Comparison of ENCODE assay signal across 11 cellular contexts in the genomic region with DNA sequence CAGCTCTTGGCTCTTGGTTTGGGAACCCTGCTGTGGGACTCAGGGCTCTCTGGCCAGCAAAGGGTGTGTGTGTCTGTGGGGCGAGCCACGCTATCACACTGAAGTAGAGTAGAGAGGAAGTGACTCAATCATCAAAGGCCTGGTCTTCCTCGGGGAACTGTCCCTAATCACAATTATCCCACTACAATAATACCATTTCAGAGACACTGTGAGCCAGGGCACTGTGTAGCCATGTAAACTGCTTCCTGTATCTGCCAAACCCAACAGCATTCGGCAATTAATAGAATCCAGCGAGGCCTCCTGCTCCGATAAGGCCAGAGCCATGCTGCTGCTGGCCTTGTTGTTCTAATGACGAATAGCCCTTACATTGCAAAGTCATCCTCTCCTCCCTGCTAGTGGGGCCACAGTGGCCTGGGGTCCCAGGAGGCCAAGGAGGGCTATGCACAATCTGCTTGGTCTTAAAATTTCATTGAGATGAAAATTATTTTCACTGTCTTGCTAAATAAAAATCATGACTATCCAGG. TPM values are rescaled to one million over a fixed set of nuclear protein-coding genes. Genes with fewer than 3 reads are reported as not detected.
DNase-seq lines count a peak whose midpoint lies in the region; ATAC-seq, FAIRE-seq and TF ChIP-seq lines count a peak whose summit lies in the region.
"Had no signal": no experiment of that assay in that cellular context is flagged by ENCODE, and none has a peak within 500 bp of the region (broad histone marks: within the 10 kb centered on the region; RNA-seq: fewer than 3 reads in every experiment).

No MANE protein-coding gene starts in this region.

- no peak overlapping the region for H3K9ac ChIP-seq in BLaER1
- H3K9ac ChIP-seq in kidney (ENCODE audit: low read length in 2 of 2): no peak overlapping the region

- no peak for TF ChIP-seq POLR2A in right lobe of liver (IDR thresholded peaks at IDR 0.05)

- H3K4me3 Mint-ChIP-seq in glutamatergic neuron (ENCODE audit: unreplicated experiment): no peak overlapping the region
- H3K4me3 Mint-ChIP-seq: activated naive CD8-positive, alpha-beta T cell had no signal

- ATAC-seq in HG03442 (IDR thresholded peaks at IDR 0.05; ENCODE audit: unreplicated experiment) (peak; percentile 45), right lobe of liver (peak; percentile 54 to 70 (median 60)), HG03097 (IDR thresholded peaks at IDR 0.05; ENCODE audit: low FRiP score, unreplicated experiment) (no peak)

- H3K9me3 ChIP-seq in BLaER1: no peaks in the 10 kb centered on the region
- no peaks in the 10 kb centered on the region for H3K9me3 ChIP-seq in right lobe of liver
- H3K9me3 ChIP-seq in kidney (ENCODE audit: control insufficient read depth in 1 of 2, low read length in 2 of 2): no peaks in the 10 kb centered on the region
- H3K9me3 ChIP-seq: transverse colon had no signal

- H3K27ac ChIP-seq in BLaER1: no peak overlapping the region
- peak overlapping the region; percentile 12 for H3K27ac ChIP-seq in angular gyrus (ENCODE audit: low read depth, low read length)
- H3K27ac ChIP-seq in right lobe of liver: no peak overlapping the region
- H3K27ac ChIP-seq in kidney (ENCODE audit: low read depth in 2 of 2, low read length in 2 of 2): peak overlapping the region in 1 of 2 donors; percentile 7
- H3K27ac ChIP-seq: transverse colon had no signal

- DNase-seq in right lobe of liver (peak in 1 of 3 donors; percentile 38), glutamatergic neuron (no peak), kidney (no peak)
- no peak for DNase-seq in stimulated activated CD4-positive, alpha-beta T cell treated with anti-CD3 and anti-CD28 coated beads, Interleukin-1b, Interleukin-23, amount 100 ng/mL, for 48 hours
- DNase-seq: hypothalamus, transverse colon had no signal

- FAIRE-seq in kidney (lab: Jason Lieb, UNC): no peak

- no peak overlapping the region for H3K27ac Mint-ChIP-seq in glutamatergic neuron (ENCODE audit: unreplicated experiment)
- H3K27ac Mint-ChIP-seq: activated naive CD8-positive, alpha-beta T cell had no signal

- H3K4me2 ChIP-seq in BLaER1: peak overlapping the region; percentile 15; the same call in 1 of the 2 replicates

- no peaks in the 10 kb centered on the region for H3K9me3 Mint-ChIP-seq in glutamatergic neuron (ENCODE audit: unreplicated experiment)

- H3K36me3 Mint-ChIP-seq in glutamatergic neuron (ENCODE audit: unreplicated experiment): no peaks in the 10 kb centered on the region
- H3K36me3 Mint-ChIP-seq: activated naive CD8-positive, alpha-beta T cell had no signal

- H3K36me3 ChIP-seq in BLaER1 (no peaks in the 10 kb centered on the region), right lobe of liver (no peaks in the 10 kb centered on the region), kidney (ENCODE audit: control insufficient read depth in 1 of 2, insufficient read depth in 2 of 2, low read length in 2 of 2) (no peaks in the 10 kb centered on the region)
- H3K36me3 ChIP-seq: transverse colon had no signal

- 67% methylated on average over 7 of the region's 7 CpGs for WGBS in right lobe of liver (ENCODE audit: insufficient coverage, low coverage, low lambda C conversion rate, missing lambda C conversion rate)

- intact Hi-C loops in right lobe of liver (cut with DNase I) (no loop called here), kidney (cut with DNase I) (no loop called here)

- peaks cover 18% of the 10 kb centered on the region for H3K4me1 ChIP-seq in BLaER1
- H3K4me1 ChIP-seq in right lobe of liver: no peaks in the 10 kb centered on the region
- peaks cover 0 to 5% of the 10 kb centered on the region in 2 donors for H3K4me1 ChIP-seq in kidney (ENCODE audit: control insufficient read depth in 1 of 2, insufficient read depth in 1 of 2, low read depth in 1 of 2, low read length in 2 of 2)

- H3K27me3 ChIP-seq in BLaER1: no peaks in the 10 kb centered on the region
- H3K27me3 ChIP-seq in right lobe of liver: no peaks in the 10 kb centered on the region
- H3K27me3 ChIP-seq: transverse colon had no signal

- peaks cover 8% of the 10 kb centered on the region for H3K27me3 Mint-ChIP-seq in glutamatergic neuron (ENCODE audit: unreplicated experiment)
- H3K27me3 Mint-ChIP-seq: activated naive CD8-positive, alpha-beta T cell had no signal

- TF ChIP-seq CTCF in right lobe of liver (IDR thresholded peaks at IDR 0.05) (no peak), glutamatergic neuron (IDR thresholded peaks at IDR 0.05; ENCODE audit: partially characterized antibody, unreplicated experiment) (no peak), kidney (IDR thresholded peaks at IDR 0.05; ENCODE audit: borderline replicate concordance, extremely low read depth, insufficient read depth) (no peak)

- H3K4me1 Mint-ChIP-seq in glutamatergic neuron (ENCODE audit: low read depth, unreplicated experiment): peaks cover 4% of the 10 kb centered on the region

- H3K4me3 ChIP-seq in BLaER1 (no peak overlapping the region), right lobe of liver (no peak overlapping the region), kidney (ENCODE audit: low read length in 2 of 2) (no peak overlapping the region)
- H3K4me3 ChIP-seq: transverse colon had no signal

- H4K20me1 ChIP-seq in BLaER1: no peaks in the 10 kb centered on the region

RNA-seq across cellular contexts. Expression of a gene that starts 49.8 kb away (rescaled TPM):
- total RNA-seq in right lobe of liver (1 to 10 TPM; 3.6 to 7.6 (median 4.9) TPM), glutamatergic neuron (ENCODE audit: unreplicated experiment) (2.7 TPM), kidney (60.6 TPM)
- polyA plus RNA-seq in kidney (ENCODE audit: insufficient read depth, low read depth, low replicate concordance): 57.1 TPM
